14 cellular contexts compared by ENCODE assay signal in genomic region chr15:43232289-43232874, GRCh38. TPM values are rescaled to one million over a fixed set of nuclear protein-coding genes. Genes with fewer than 3 reads are reported as not detected.
DNase-seq lines count a peak whose midpoint lies in the region; ATAC-seq, FAIRE-seq and TF ChIP-seq lines count a peak whose summit lies in the region.
"Had no signal": no experiment of that assay in that cellular context is flagged by ENCODE, and none has a peak within 500 bp of the region (broad histone marks: within the 10 kb centered on the region; RNA-seq: fewer than 3 reads in every experiment).

No MANE protein-coding gene starts in this region.

- TF ChIP-seq CTCF in AG10803 (conservative IDR thresholded peaks at IDR 0.05; ENCODE audit: low read length) (no peak), PC-3 (conservative IDR thresholded peaks at IDR 0.05; ENCODE audit: low read depth, low read length) (no peak), K562 (IDR thresholded peaks at IDR 0.05 in 2 of 3, conservative IDR thresholded peaks at IDR 0.05 in 1 of 3; ENCODE audit: insufficient read depth in 2 of 3, low read depth in 1 of 3, low read length in 3 of 3) (no peak), fibroblast of the aortic adventitia (IDR thresholded peaks at IDR 0.05; ENCODE audit: insufficient read depth, low read length) (no peak), lower lobe of right lung (IDR thresholded peaks at IDR 0.05) (no peak)

- FAIRE-seq in K562 (lab: Jason Lieb, UNC): no peak
- FAIRE-seq: H54, HTR-8/SVneo had no signal

- no peak overlapping the region for H3K27ac ChIP-seq in PC-3 (ENCODE audit: low read length)
- H3K27ac ChIP-seq in K562 (ENCODE audit: extremely low read depth, low read depth, low read length): no peak overlapping the region
- H3K27ac ChIP-seq in lower lobe of right lung: no peak overlapping the region
- H3K27ac ChIP-seq: BLaER1 treated with 17β-estradiol and CSF1 and Interleukin-3, amounts not matched to agents 10 nM and 100 nM had no signal

- H3K9me2 ChIP-seq in PC-3 (replicated peaks; ENCODE audit: low read length): no peaks in the 10 kb centered on the region

- H3K9me1 ChIP-seq in K562 (ENCODE audit: control insufficient read depth, insufficient read depth, low read length): no peaks in the 10 kb centered on the region

- H3K4me3 ChIP-seq in AG10803 (ENCODE audit: low read length): no peak overlapping the region
- H3K4me3 ChIP-seq in PC-3 (ENCODE audit: low read length): no peak overlapping the region
- H3K4me3 ChIP-seq in K562: no peak overlapping the region
- no peak overlapping the region for H3K4me3 ChIP-seq in fibroblast of the aortic adventitia (ENCODE audit: low read depth, low read length)
- H3K4me3 ChIP-seq in lower lobe of right lung: no peak overlapping the region
- H3K4me3 ChIP-seq: BLaER1 treated with 17β-estradiol and CSF1 and Interleukin-3, amounts not matched to agents 10 nM and 100 nM had no signal

- POLR2A ChIA-PET in PC-3 (lab: Charles Lee; ENCODE audit: unreplicated experiment): no interaction called here
- POLR2A ChIA-PET in K562 (lab: Yijun Ruan, JAX): interaction anchor here (0.7 kb wide), 1 partner anchor 9 kb away, joined by 7 read pairs; no protein-coding TSS in a partner anchor

- BruUV-seq in PC-3 (replicated peaks; lab: Mats Ljungman, UMichigan) (no TSS peak), K562 (replicated peaks; lab: Mats Ljungman, UMichigan) (no TSS peak)

- H4K20me1 ChIP-seq in PC-3 (ENCODE audit: low read length) (no peaks in the 10 kb centered on the region), K562 (replicated peaks; ENCODE audit: control insufficient read depth, insufficient read depth, low read length) (no peaks in the 10 kb centered on the region)

- H3K79me2 ChIP-seq in PC-3 (ENCODE audit: low read length): no peaks in the 10 kb centered on the region
- H3K79me2 ChIP-seq in K562 (ENCODE audit: control insufficient read depth, insufficient read depth, low read length): no peaks in the 10 kb centered on the region

- H3K4me2 ChIP-seq in PC-3 (ENCODE audit: low read length) (no peak overlapping the region), K562 (ENCODE audit: insufficient read depth, low read length) (no peak overlapping the region)

- H3K27me3 ChIP-seq in PC-3 (ENCODE audit: low read length) (peaks cover 6% of the 10 kb centered on the region; the same call in 1 of the 2 replicates), K562 (ENCODE audit: control insufficient read depth in 2 of 2, insufficient read depth in 2 of 2, low read length in 2 of 2) (no peaks in the 10 kb centered on the region), lower lobe of right lung (ENCODE audit: low read depth) (no peaks in the 10 kb centered on the region)

- H3K36me3 ChIP-seq in PC-3 (ENCODE audit: low read depth, low read length): no peaks in the 10 kb centered on the region
- H3K36me3 ChIP-seq in K562 (ENCODE audit: control insufficient read depth, insufficient read depth, low read length): no peaks in the 10 kb centered on the region
- H3K36me3 ChIP-seq in lower lobe of right lung: no peaks in the 10 kb centered on the region
- H3K36me3 ChIP-seq: BLaER1 treated with 17β-estradiol and CSF1 and Interleukin-3, amounts not matched to agents 10 nM and 100 nM had no signal

- H3K4me1 ChIP-seq in PC-3 (ENCODE audit: insufficient read depth, low read length) (no peaks in the 10 kb centered on the region), K562 (replicated peaks in 1 of 2; ENCODE audit: control insufficient read depth in 2 of 2, insufficient read depth in 2 of 2, low read length in 2 of 2) (peaks cover 11 to 20% of the 10 kb centered on the region in 2 experiments; a peak in 4 of 5 replicates), lower lobe of right lung (no peaks in the 10 kb centered on the region)

- peak; percentile 16 for DNase-seq in AG10803 (ENCODE audit: low read depth)
- peak; percentile 22 for DNase-seq in PC-3
- DNase-seq in K562 (ENCODE audit: extremely low read depth in 1 of 4, low spot score in 3 of 4): no peak
- DNase-seq in fibroblast of the aortic adventitia (ENCODE audit: low read depth): peak; percentile 15
- no peak for DNase-seq in NOMO-1 treated with dmso at 0.1 percent for 144 hours (lab: John Stamatoyannopoulos, UW; ENCODE audit: unreplicated experiment)
- no peak for DNase-seq in NCI-H1105 (lab: John Stamatoyannopoulos, UW)
- DNase-seq in lower lobe of right lung: no peak
- DNase-seq: 8988T; CD4-positive, CD25-positive, alpha-beta regulatory T cell had no signal

- CTCF ChIA-PET in PC-3 (lab: Charles Lee): no interaction called here
- CTCF ChIA-PET in K562 (lab: Yijun Ruan, JAX; ENCODE audit: low intra/inter-chr PET ratio): no interaction called here

- ATAC-seq in PC-3 (no peak), K562 (no peak), HG02840 (IDR thresholded peaks at IDR 0.05; ENCODE audit: low FRiP score, unreplicated experiment) (no peak), lower lobe of right lung (no peak)

- TF ChIP-seq RAD21 in K562 (CRISPR knock-in tag; conservative IDR thresholded peaks at IDR 0.05 in 1 of 2, IDR thresholded peaks at IDR 0.05 in 1 of 2): no peak

- H3K9ac ChIP-seq in PC-3 (ENCODE audit: low read length) (no peak overlapping the region), K562 (ENCODE audit: insufficient read depth in 1 of 2, low read depth in 2 of 2, low read length in 2 of 2) (no peak overlapping the region)
- H3K9ac ChIP-seq: BLaER1 treated with 17β-estradiol and CSF1 and Interleukin-3, amounts not matched to agents 10 nM and 100 nM had no signal

- WGBS in K562 (ENCODE audit: insufficient coverage, low coverage, missing lambda C conversion rate): 71% methylated on average over 3 of the region's 3 CpGs

- no peak for TF ChIP-seq POLR2A in K562 (conservative IDR thresholded peaks at IDR 0.05)

- no peaks in the 10 kb centered on the region for H3F3A ChIP-seq in PC-3 (ENCODE audit: low read length, unreplicated experiment)

- intact Hi-C loops in PC-3 (cut with micrococcal nuclease): no loop called here
- intact Hi-C loops in K562 (cut with micrococcal nuclease): no loop called here
- intact Hi-C loops in lower lobe of right lung (cut with DNase I): no loop called here

- in situ Hi-C loops in K562 (cut with MboI): no loop called here

- no peaks in the 10 kb centered on the region for H3K9me3 ChIP-seq in PC-3 (ENCODE audit: low read length)
- no peaks in the 10 kb centered on the region for H3K9me3 ChIP-seq in K562 (replicated peaks; ENCODE audit: control insufficient read depth, insufficient read depth, low read depth, low read length)
- H3K9me3 ChIP-seq in lower lobe of right lung: no peaks in the 10 kb centered on the region
- H3K9me3 ChIP-seq: BLaER1 treated with 17β-estradiol and CSF1 and Interleukin-3, amounts not matched to agents 10 nM and 100 nM had no signal

- H2AFZ ChIP-seq in PC-3 (ENCODE audit: low read length) (no peak overlapping the region), K562 (ENCODE audit: low read depth, low read length) (no peak overlapping the region)

- TF ChIP-seq EP300 in K562 (IDR thresholded peaks at IDR 0.05; ENCODE audit: low read length): no peak

RNA-seq across cellular contexts. Expression of gene EPB42, which starts 11.6 kb away (rescaled TPM):
- not detected in 2 replicates for total RNA-seq in PC-3 (2014; rRNA removed)
- total RNA-seq in K562 (2011; cell fraction: chromatin; rRNA removed; ENCODE audit: low replicate concordance): 0.51 and 1.6 TPM in 2 replicates
- 1.5 and 1.7 TPM in 2 replicates for total RNA-seq in K562 (2011; cell fraction: nucleolus; rRNA removed)
- 1.2 and 2.3 TPM in 2 replicates for total RNA-seq in K562 (2011; cell fraction: nucleoplasm; rRNA removed)
- 1.5 and 2.1 TPM in 2 replicates for total RNA-seq in K562 (2014; rRNA removed)
- 1.4 and 1.5 TPM in 2 replicates for total RNA-seq in K562 (2014; rRNA removed; fragmentation: Illumina TruSeq; extraction: Trizol)
- total RNA-seq in K562 (2015; rRNA removed; fragmentation: Illumina TruSeq; extraction: Trizol): 0.51 and 0.79 TPM in 2 replicates
- 1.3 and 1.7 TPM in 2 replicates for total RNA-seq in K562 (2021)
- polyA plus RNA-seq in K562 (2011; rRNA removed): 0.59 and 0.89 TPM in 2 replicates
- 0.89 and 0.96 TPM in 2 replicates for polyA plus RNA-seq in K562 (2011; cell fraction: cytosol; rRNA removed)
- polyA plus RNA-seq in K562 (2011; cell fraction: nucleus; rRNA removed): 0.66 and 0.70 TPM in 2 replicates
- 0.91 and 1.2 TPM in 2 replicates for polyA plus RNA-seq in K562 (2012)
- polyA plus RNA-seq in K562 (2014; fragmentation: Illumina TruSeq; extraction: Trizol): 1.5 and 2.3 TPM in 2 replicates
- under 1 TPM; 0.38 to 0.57 TPM for polyA plus RNA-seq in K562 (2014; fragmentation: Nextera tagmentation; extraction: Ambion mirVana)
- 1.3 and 1.6 TPM in 2 replicates for polyA plus RNA-seq in K562 (2014; rRNA removed)
- polyA minus RNA-seq in K562 (2011; rRNA and poly(A)+ RNA removed): 1.5 and 1.6 TPM in 2 replicates
- 0.67 and 1.9 TPM in 2 replicates for polyA minus RNA-seq in K562 (2011; cell fraction: cytosol; rRNA and poly(A)+ RNA removed)
- polyA minus RNA-seq in K562 (2011; cell fraction: nucleus; rRNA and poly(A)+ RNA removed): 0.27 and 0.67 TPM in 2 replicates
- total RNA-seq in fibroblast of the aortic adventitia (ENCODE audit: low replicate concordance): not detected in 2 replicates
- not detected for total RNA-seq in lower lobe of right lung
- total RNA-seq: CD4-positive, CD25-positive, alpha-beta regulatory T cell; Daoy had no signal

RNA-seq across cellular contexts. Expression of gene TGM5, which starts 34.3 kb away (rescaled TPM):
- not detected in 2 replicates for total RNA-seq in PC-3 (2014; rRNA removed)
- total RNA-seq in K562 (2011; cell fraction: chromatin; rRNA removed; ENCODE audit: low replicate concordance): 0.12 TPM in 1 of 2 replicates, not detected in the other
- total RNA-seq in K562 (2011; cell fraction: nucleolus; rRNA removed): not detected in 2 replicates
- total RNA-seq in K562 (2011; cell fraction: nucleoplasm; rRNA removed): not detected in 2 replicates
- total RNA-seq in K562 (2014; rRNA removed): not detected in 2 replicates
- total RNA-seq in K562 (2014; rRNA removed; fragmentation: Illumina TruSeq; extraction: Trizol): not detected in 2 replicates
- 0.07 and 0.15 TPM in 2 replicates for total RNA-seq in K562 (2015; rRNA removed; fragmentation: Illumina TruSeq; extraction: Trizol)
- total RNA-seq in K562 (2021): not detected in 2 replicates
- polyA plus RNA-seq in K562 (2011; rRNA removed): 0.07 TPM in 1 of 2 replicates, not detected in the other
- polyA plus RNA-seq in K562 (2011; cell fraction: cytosol; rRNA removed): 0.12 and 0.15 TPM in 2 replicates
- polyA plus RNA-seq in K562 (2011; cell fraction: nucleus; rRNA removed): 0.06 and 0.07 TPM in 2 replicates
- polyA plus RNA-seq in K562 (2012): 0.03 TPM in 1 of 2 replicates, not detected in the other
- not detected in 2 replicates for polyA plus RNA-seq in K562 (2014; fragmentation: Illumina TruSeq; extraction: Trizol)
- under 1 TPM; 0.03 to 0.10 TPM for polyA plus RNA-seq in K562 (2014; fragmentation: Nextera tagmentation; extraction: Ambion mirVana)
- not detected in 2 replicates for polyA plus RNA-seq in K562 (2014; rRNA removed)
- not detected in 2 replicates for polyA minus RNA-seq in K562 (2011; rRNA and poly(A)+ RNA removed)
- not detected in 2 replicates for polyA minus RNA-seq in K562 (2011; cell fraction: cytosol; rRNA and poly(A)+ RNA removed)
- polyA minus RNA-seq in K562 (2011; cell fraction: nucleus; rRNA and poly(A)+ RNA removed): 0.22 TPM in 1 of 2 replicates, not detected in the other
- total RNA-seq in fibroblast of the aortic adventitia (ENCODE audit: low replicate concordance): not detected in 2 replicates
- 0.32 TPM for total RNA-seq in lower lobe of right lung
- total RNA-seq: CD4-positive, CD25-positive, alpha-beta regulatory T cell; Daoy had no signal
- polyA plus RNA-seq: CD4-positive, CD25-positive, alpha-beta regulatory T cell had no signal

RNA-seq across cellular contexts. Expression of gene CCNDBP1, which starts 47.2 kb away (rescaled TPM):
- total RNA-seq in PC-3 (2014; rRNA removed) (34.3 and 38.5 TPM in 2 replicates), K562 (2014; rRNA removed) (50.0 and 55.5 TPM in 2 replicates), K562 (2014; rRNA removed; fragmentation: Illumina TruSeq; extraction: Trizol) (67.6 and 71.9 TPM in 2 replicates), K562 (2015; rRNA removed; fragmentation: Illumina TruSeq; extraction: Trizol) (47.9 and 49.5 TPM in 2 replicates), K562 (2021) (47.9 and 49.1 TPM in 2 replicates), fibroblast of the aortic adventitia (ENCODE audit: low replicate concordance) (44.6 and 61.2 TPM in 2 replicates), lower lobe of right lung (71.0 TPM)
- 56.2 and 80.6 TPM in 2 replicates for total RNA-seq in K562 (2011; cell fraction: chromatin; rRNA removed; ENCODE audit: low replicate concordance)
- total RNA-seq in K562 (2011; cell fraction: nucleolus; rRNA removed): 40.4 and 46.3 TPM in 2 replicates
- total RNA-seq in K562 (2011; cell fraction: nucleoplasm; rRNA removed): 55.0 and 77.6 TPM in 2 replicates
- polyA plus RNA-seq in K562 (2011; rRNA removed) (98.3 and 111 TPM in 2 replicates), K562 (2014; fragmentation: Illumina TruSeq; extraction: Trizol) (57.7 and 59.9 TPM in 2 replicates), K562 (2014; fragmentation: Nextera tagmentation; extraction: Ambion mirVana) (10 to 100 TPM; 37.0 to 44.7 TPM), K562 (2014; rRNA removed) (65.4 and 72.0 TPM in 2 replicates)
- 86.8 and 107 TPM in 2 replicates for polyA plus RNA-seq in K562 (2011; cell fraction: cytosol; rRNA removed)
- polyA plus RNA-seq in K562 (2011; cell fraction: nucleus; rRNA removed): 58.5 and 72.4 TPM in 2 replicates
- polyA plus RNA-seq in K562 (2012): 50.4 and 99.8 TPM in 2 replicates
- polyA minus RNA-seq in K562 (2011; rRNA and poly(A)+ RNA removed): 61.5 and 64.1 TPM in 2 replicates
- polyA minus RNA-seq in K562 (2011; cell fraction: cytosol; rRNA and poly(A)+ RNA removed): 18.9 and 22.9 TPM in 2 replicates
- polyA minus RNA-seq in K562 (2011; cell fraction: nucleus; rRNA and poly(A)+ RNA removed): 33.1 and 51.0 TPM in 2 replicates

Comparison
In these comparisons a context has a peak if more than half of its experiments do, and no peak if none do; other contexts are left out.
1. DNase-seq: peak in AG10803 (single experiment), PC-3 (single experiment) and fibroblast of the aortic adventitia (single experiment); none in K562 (0 of 4), NOMO-1 treated with dmso at 0.1 percent for 144 hours (single experiment), NCI-H1105 (single experiment) and lower lobe of right lung (single experiment).